Comparison of ENCODE assay signal across 28 cellular contexts in genomic region chr4:178010596-178010995, GRCh38.
"Had no signal": no experiment of that assay in that cellular context is flagged by ENCODE, and none has a peak within 500 bp of the region (broad histone marks: within the 10 kb centered on the region; RNA-seq: fewer than 3 reads in every experiment).

No MANE protein-coding gene starts in this region.

- H3K9me3 ChIP-seq: ovary, psoas muscle, thyroid gland, vagina had no signal

- ATAC-seq: naive thymus-derived CD4-positive, alpha-beta T cell; natural killer cell; psoas muscle; right cardiac atrium; sciatic nerve; stimulated activated naive B cell treated with anti-CD40 and anti-IgM and Interleukin-4, amounts not matched to agents 10 μg/mL and 1 μg/mL and 100 μg/mL, for 72 hours had no signal

- H3K27ac ChIP-seq: neural progenitor cell, ovary, parathyroid adenoma, psoas muscle, skin epidermis, spleen, stomach, thoracic aorta, thyroid gland, tibial nerve, upper lobe of left lung, vagina had no signal

- FAIRE-seq: urothelium cell line had no signal

- H3K79me2 ChIP-seq: parathyroid adenoma had no signal

- DNase-seq: naive thymus-derived CD4-positive, alpha-beta T cell; natural killer cell; occipital lobe; ovary; posterior cingulate gyrus; psoas muscle; right cardiac atrium; spleen; stimulated activated CD4-positive, alpha-beta T cell treated with anti-CD3 and anti-CD28 coated beads, Interleukin-12 subunit alpha, Interleukin-12 subunit beta, amount 100 ng/mL, for 4 hours; stimulated activated CD4-positive, alpha-beta T cell treated with anti-CD3 and anti-CD28 coated beads, Interleukin-1b, Interleukin-23, amount 100 ng/mL, for 48 hours; stimulated activated CD4-positive, alpha-beta T cell treated with anti-CD3 and anti-CD28 coated beads, Interleukin-4, amount 100 ng/mL, for 1 hour; stimulated activated CD4-positive, alpha-beta T cell treated with anti-CD3 and anti-CD28 coated beads, Interleukin-4, amount 100 ng/mL, for 4 hours; stimulated activated CD8-positive, alpha-beta memory T cell treated with anti-CD3 and anti-CD28 coated beads, Interleukin-4, amount 100 ng/mL, for 48 hours; stimulated activated naive B cell treated with anti-CD40 and anti-IgM and Interleukin-4, amounts not matched to agents 10 μg/mL and 1 μg/mL and 100 μg/mL, for 72 hours; stimulated activated naive CD4-positive, alpha-beta T cell treated with Interleukin-2 at 50 U/mL for 16 hours; stomach; thyroid gland; trophoblast cell; upper lobe of left lung had no signal

- H3K27me3 ChIP-seq: neural progenitor cell, ovary, spleen, stomach, thyroid gland, tibial nerve, upper lobe of left lung, vagina had no signal

- H3K36me3 ChIP-seq: neural progenitor cell, ovary, spleen, stomach, thoracic aorta, thyroid gland, tibial nerve, upper lobe of left lung, vagina had no signal

- H3K4me1 ChIP-seq: neural progenitor cell, parathyroid adenoma, psoas muscle, spleen, stomach, thyroid gland, tibial nerve, upper lobe of left lung, vagina had no signal

- H3K4me2 ChIP-seq: neural progenitor cell, smooth muscle cell had no signal

- H3K4me3 ChIP-seq: neural progenitor cell, ovary, psoas muscle, skin epidermis, smooth muscle cell, spleen, stomach, thoracic aorta, thyroid gland, tibial nerve, upper lobe of left lung, vagina had no signal

- H2AFZ ChIP-seq: neural progenitor cell, parathyroid adenoma had no signal

- H3K9ac ChIP-seq: neural progenitor cell, parathyroid adenoma had no signal
